2 cellular contexts compared by ENCODE assay signal in genomic region chr1:215728206-215728605, GRCh38.
TF ChIP-seq lines count a peak whose summit lies in the region.

No MANE protein-coding gene starts in this region.

TF ChIP-seq in IMR-90, 13 proteins besides CTCF, POLR2A, EP300 and RAD21:
- TF ChIP-seq RCOR1 (IDR thresholded peaks at IDR 0.05; ENCODE audit: insufficient replicate concordance, low read length) (no peak), BHLHE40 (IDR thresholded peaks at IDR 0.05; ENCODE audit: low read depth, low read length) (no peak), MAZ (IDR thresholded peaks at IDR 0.05; ENCODE audit: borderline replicate concordance, low read depth, low read length) (no peak), MAFK (IDR thresholded peaks at IDR 0.05; ENCODE audit: low read depth, low read length) (no peak), ELK1 (IDR thresholded peaks at IDR 0.05; ENCODE audit: borderline replicate concordance, low read depth, low read length) (no peak), FOS (IDR thresholded peaks at IDR 0.05; ENCODE audit: low read depth, low read length) (no peak), MXI1 (IDR thresholded peaks at IDR 0.05; ENCODE audit: borderline replicate concordance, low read depth, low read length) (no peak), CEBPB (IDR thresholded peaks at IDR 0.05; ENCODE audit: low read depth, low read length) (no peak), RFX5 (IDR thresholded peaks at IDR 0.05; ENCODE audit: low read depth, low read length) (no peak), CHD1 (IDR thresholded peaks at IDR 0.05; ENCODE audit: low read depth, low read length) (no peak), USF2 (IDR thresholded peaks at IDR 0.05; ENCODE audit: low read depth, low read length) (no peak), SMC3 (IDR thresholded peaks at IDR 0.05; ENCODE audit: low read depth, low read length) (no peak), NFE2L2 (IDR thresholded peaks at IDR 0.05; ENCODE audit: low read depth, low read length) (no peak)

TF ChIP-seq in H1, 55 proteins besides CTCF, POLR2A, EP300 and RAD21:
- TF ChIP-seq JUND (IDR thresholded peaks at IDR 0.05; ENCODE audit: low read length) (no peak), TEAD4 (IDR thresholded peaks at IDR 0.05; ENCODE audit: low read depth, low read length) (no peak), JUN (IDR thresholded peaks at IDR 0.05; ENCODE audit: low read depth, low read length) (no peak)
